In the genomic region with DNA sequence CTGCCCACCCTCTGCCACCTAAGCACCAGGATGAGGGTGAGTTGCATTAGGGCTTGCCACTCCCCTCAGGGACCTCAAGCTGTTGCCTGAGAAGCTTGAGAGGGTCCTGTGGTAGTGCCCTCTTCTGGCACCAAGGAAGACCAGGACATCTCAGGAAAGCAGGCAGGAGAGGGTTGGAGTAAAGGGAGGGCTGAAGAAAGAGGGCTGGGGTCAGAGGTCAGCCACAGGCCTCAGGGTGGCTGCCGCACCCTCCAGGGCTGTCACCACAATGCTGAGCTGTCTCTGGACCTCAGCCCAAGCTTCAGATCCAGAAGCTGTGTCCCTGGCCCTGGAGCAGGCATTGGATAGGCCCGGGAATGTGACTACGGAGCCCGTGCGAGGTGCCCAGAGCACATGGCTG, we compare ENCODE assay signal across 36 cellular contexts. TPM values are rescaled to one million over a fixed set of nuclear protein-coding genes. Genes with fewer than 3 reads are reported as not detected.
"Had no signal": no experiment of that assay in that cellular context is flagged by ENCODE, and none has a peak within 500 bp of the region (broad histone marks: within the 10 kb centered on the region; RNA-seq: fewer than 3 reads in every experiment).

No MANE protein-coding gene starts in this region.

- H3K9me3 Mint-ChIP-seq: activated CD4-positive, alpha-beta memory T cell treated with anti-CD3 and anti-CD28 coated beads, Interleukin-2, amount 10 ng/mL, durations not matched to agents 7 days and 5 days; activated naive CD8-positive, alpha-beta T cell treated with anti-CD3 and anti-CD28 coated beads, Interleukin-2, amount 10 ng/mL, durations not matched to agents 7 days and 5 days had no signal

- H3K27me3 Mint-ChIP-seq: activated CD4-positive, alpha-beta memory T cell treated with anti-CD3 and anti-CD28 coated beads, Interleukin-2, amount 10 ng/mL, durations not matched to agents 7 days and 5 days; activated CD8-positive, alpha-beta memory T cell treated with anti-CD3 and anti-CD28 coated beads, Interleukin-2, amount 10 ng/mL, durations not matched to agents 7 days and 5 days; activated naive CD8-positive, alpha-beta T cell treated with anti-CD3 and anti-CD28 coated beads, Interleukin-2, amount 10 ng/mL, durations not matched to agents 7 days and 5 days had no signal

- H3K27me3 ChIP-seq: ascending aorta, MG63, Peyer's patch had no signal

- H3K27ac ChIP-seq: ascending aorta, WERI-Rb-1 had no signal

- H3K4me3 ChIP-seq: ascending aorta, MG63, Peyer's patch had no signal

- ATAC-seq: activated CD8-positive, alpha-beta memory T cell treated with anti-CD3 and anti-CD28 coated beads, Interleukin-2, amount 10 ng/mL, durations not matched to agents 7 days and 5 days; PC-3 had no signal

- H3K4me3 Mint-ChIP-seq: activated CD4-positive, alpha-beta memory T cell treated with anti-CD3 and anti-CD28 coated beads, Interleukin-2, amount 10 ng/mL, durations not matched to agents 7 days and 5 days; activated CD8-positive, alpha-beta memory T cell treated with anti-CD3 and anti-CD28 coated beads, Interleukin-2, amount 10 ng/mL, durations not matched to agents 7 days and 5 days; activated naive CD8-positive, alpha-beta T cell treated with anti-CD3 and anti-CD28 coated beads, Interleukin-2, amount 10 ng/mL, durations not matched to agents 7 days and 5 days had no signal

- DNase-seq: activated CD4-positive, alpha-beta memory T cell treated with anti-CD3 and anti-CD28 coated beads, Interleukin-2, amount 10 ng/mL, durations not matched to agents 7 days and 5 days; activated CD4-positive, alpha-beta T cell treated with anti-CD3 and anti-CD28 coated beads for 1 hour; activated CD4-positive, alpha-beta T cell treated with anti-CD3 and anti-CD28 coated beads for 48 hours; activated CD4-positive, CD25-positive, alpha-beta regulatory T cell; activated CD8-positive, alpha-beta memory T cell treated with anti-CD3 and anti-CD28 coated beads for 24 hours; activated CD8-positive, alpha-beta memory T cell treated with anti-CD3 and anti-CD28 coated beads, Interleukin-2, amount 10 ng/mL, durations not matched to agents 7 days and 5 days; activated CD8-positive, alpha-beta memory T cell treated with anti-CD3 and anti-CD28 coated beads, Interleukin-2, amount 50 U/mL, for 48 hours; activated effector memory CD4-positive, alpha-beta T cell treated with Interleukin-2 at 50 U/mL for 16 hours; activated naive CD4-positive, alpha-beta T cell; activated naive CD4-positive, alpha-beta T cell treated with anti-CD3 and anti-CD28 coated beads, Interleukin-2, amount 50 U/mL, for 16 hours; activated naive CD8-positive, alpha-beta T cell treated with anti-CD3 and anti-CD28 coated beads, Interleukin-2, amount 10 ng/mL, durations not matched to agents 7 days and 5 days; activated T-cell treated with anti-CD3 and anti-CD28 coated beads, Interleukin-2, amount 50 U/mL, for 48 hours; amygdala; caudate nucleus; cerebellar nuclear complex; Karpas-422; MG63; NCI-H1048; NCI-H1105 treated with DMSO at 0.1 percent for 48 hours; NCI-H1436; NCI-H187; NCI-H2029 treated with DMSO at 0.1 percent for 48 hours; NCI-H2107; NCI-H2171; NCI-H510A; NCI-H526; NCI-H748 treated with DMSO at 0.1 percent for 48 hours; NK-92 treated with Interleukin-12 subunit alpha and Interleukin-12 subunit beta, amount 100 ng/mL, for 24 hours; PC-3; Peyer's patch; Right ventricle myocardium superior; RPMI8226; SW 1271; T1000; WERI-Rb-1 had no signal

- H3K9me3 ChIP-seq: ascending aorta, MG63, Peyer's patch had no signal

- H3K27ac Mint-ChIP-seq: activated CD4-positive, alpha-beta memory T cell treated with anti-CD3 and anti-CD28 coated beads, Interleukin-2, amount 10 ng/mL, durations not matched to agents 7 days and 5 days; activated CD8-positive, alpha-beta memory T cell treated with anti-CD3 and anti-CD28 coated beads, Interleukin-2, amount 10 ng/mL, durations not matched to agents 7 days and 5 days; activated naive CD8-positive, alpha-beta T cell treated with anti-CD3 and anti-CD28 coated beads, Interleukin-2, amount 10 ng/mL, durations not matched to agents 7 days and 5 days had no signal

RNA-seq across cellular contexts. Expression of gene CDCA5, which starts 38.8 kb away (rescaled TPM):
- total RNA-seq: ascending aorta had no signal
